Comparison of ENCODE assay signal across 9 cellular contexts in the genomic region with DNA sequence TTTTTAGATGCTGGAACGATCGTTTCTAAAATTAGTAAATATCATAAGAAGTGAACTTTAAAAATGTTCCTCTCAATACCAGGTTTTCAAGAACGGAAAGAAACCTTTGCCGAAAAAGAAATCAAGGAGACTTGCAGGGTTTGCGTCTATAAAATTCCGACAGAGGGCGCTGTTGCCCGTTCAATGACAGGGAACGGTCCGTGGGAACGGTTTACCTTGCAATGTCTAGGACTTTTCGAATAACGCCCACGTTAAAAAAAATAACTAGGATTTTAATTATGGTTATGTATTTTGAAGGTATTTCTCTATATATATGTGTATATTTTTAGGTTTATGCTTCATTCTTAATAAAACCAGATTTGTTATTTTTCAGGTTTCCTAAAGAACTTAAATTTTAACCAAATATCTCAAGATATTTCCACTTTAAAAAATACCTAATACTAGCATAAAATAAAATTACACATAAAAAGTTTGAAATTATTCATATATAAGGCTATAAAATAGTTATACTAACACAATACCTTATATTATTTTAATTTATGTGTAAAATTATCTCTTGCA. TPM values are rescaled to one million over a fixed set of nuclear protein-coding genes. Genes with fewer than 3 reads are reported as not detected.
DNase-seq lines count a peak whose midpoint lies in the region; ATAC-seq and TF ChIP-seq lines count a peak whose summit lies in the region.
"Had no signal": no experiment of that assay in that cellular context is flagged by ENCODE, and none has a peak within 500 bp of the region (broad histone marks: within the 10 kb centered on the region; RNA-seq: fewer than 3 reads in every experiment).

No MANE protein-coding gene starts in this region.

- H3K27me3 Mint-ChIP-seq in WTC11 (ENCODE audit: low read depth), result peaks cover 79% of the 10 kb centered on the region
- H3K27me3 Mint-ChIP-seq in dendritic cell treated with granulocyte-macrophage colony-stimulating factor and Interleukin-4, amounts not matched to agents 40 ng/mL and 50 ng/mL, for 4 days, result peaks cover 60% of the 10 kb centered on the region

- peak overlapping the region; percentile 40 for H3K4me3 ChIP-seq in lower leg skin (ENCODE audit: low read depth, poor library complexity, severe bottlenecking)

- POLR2A ChIA-PET in WTC11 (lab: Charles Lee), result no interaction called here

- CTCF ChIA-PET in WTC11 (lab: Charles Lee), result no interaction called here

- H3K9me3 Mint-ChIP-seq in WTC11, result peaks cover 5% of the 10 kb centered on the region; the same call in 1 of the 2 replicates
- no peaks in the 10 kb centered on the region for H3K9me3 Mint-ChIP-seq in dendritic cell treated with granulocyte-macrophage colony-stimulating factor and Interleukin-4, amounts not matched to agents 40 ng/mL and 50 ng/mL, for 4 days
- H3K9me3 Mint-ChIP-seq: activated naive CD4-positive, alpha-beta T cell treated with anti-CD3 and anti-CD28 coated beads, Interleukin-2, amount 50 U/mL, for 72 hours had no signal

- H3K4me1 Mint-ChIP-seq in WTC11, result peaks cover 38% of the 10 kb centered on the region
- H3K4me1 Mint-ChIP-seq in dendritic cell treated with granulocyte-macrophage colony-stimulating factor and Interleukin-4, amounts not matched to agents 40 ng/mL and 50 ng/mL, for 4 days (ENCODE audit: low read depth), result peaks cover 10% of the 10 kb centered on the region

- ATAC-seq in GM18858 (IDR thresholded peaks at IDR 0.05; ENCODE audit: unreplicated experiment) (peak; percentile 77), HG03064 (IDR thresholded peaks at IDR 0.05; ENCODE audit: low read depth, unreplicated experiment) (peak; percentile 73), WTC11 (no peak)

- no peak overlapping the region for H3K27ac Mint-ChIP-seq in WTC11
- H3K27ac Mint-ChIP-seq in dendritic cell treated with granulocyte-macrophage colony-stimulating factor and Interleukin-4, amounts not matched to agents 40 ng/mL and 50 ng/mL, for 4 days, result no peak overlapping the region
- H3K27ac Mint-ChIP-seq: activated naive CD4-positive, alpha-beta T cell treated with anti-CD3 and anti-CD28 coated beads, Interleukin-2, amount 50 U/mL, for 72 hours had no signal

- H3K4me3 Mint-ChIP-seq in WTC11, result peak overlapping the region; percentile 74
- H3K4me3 Mint-ChIP-seq in dendritic cell treated with granulocyte-macrophage colony-stimulating factor and Interleukin-4, amounts not matched to agents 40 ng/mL and 50 ng/mL, for 4 days, result peak overlapping the region; percentile 70

- WGBS in lower leg skin, 2 donors, result 0 to 1% methylated on average over 14 of the region's 14 CpGs

- intact Hi-C loops in dendritic cell treated with granulocyte-macrophage colony-stimulating factor and Interleukin-4, amounts not matched to agents 40 ng/mL and 50 ng/mL, for 4 days (cut with micrococcal nuclease), result loop anchor here (1.0 to 10.0 kb wide), 5 partner anchors 533 to 1143 kb away; no protein-coding TSS in a partner anchor
- intact Hi-C loops in lower leg skin (cut with DNase I; ENCODE audit: low total_unique reads), result loop anchor here (10.0 kb wide), 3 partner anchors 529 to 1209 kb away; no protein-coding TSS in a partner anchor

- no peak for TF ChIP-seq POLR2A in lower leg skin (IDR thresholded peaks at IDR 0.05)

- TF ChIP-seq CTCF in WTC11 (IDR thresholded peaks at IDR 0.05) (peak; percentile 84), lower leg skin (IDR thresholded peaks at IDR 0.05) (peak in 1 of 3 donors; percentile 35)

- DNase-seq in Ammon's horn (ENCODE audit: low spot score) (peak; percentile 79), NCI-H2107 treated with DMSO at 0.1 percent for 48 hours (lab: John Stamatoyannopoulos, UW; ENCODE audit: unreplicated experiment) (peak; percentile 31), WTC11 (ENCODE audit: low spot score) (peak; percentile 78), lower leg skin (ENCODE audit: low spot score in 2 of 2) (peak; percentile 79 to 91)
- peak; percentile 59 to 62 for DNase-seq in stimulated activated CD4-positive, alpha-beta T cell treated with anti-CD3 and anti-CD28 coated beads, Interleukin-4, amount 100 ng/mL, for 48 hours (ENCODE audit: low read depth in 2 of 2)

- H3K36me3 Mint-ChIP-seq in WTC11, result peaks cover under 1% of the 10 kb centered on the region
- no peaks in the 10 kb centered on the region for H3K36me3 Mint-ChIP-seq in dendritic cell treated with granulocyte-macrophage colony-stimulating factor and Interleukin-4, amounts not matched to agents 40 ng/mL and 50 ng/mL, for 4 days (ENCODE audit: low read depth)
- H3K36me3 Mint-ChIP-seq: activated naive CD4-positive, alpha-beta T cell treated with anti-CD3 and anti-CD28 coated beads, Interleukin-2, amount 50 U/mL, for 72 hours had no signal

TF ChIP-seq in WTC11, 78 proteins besides CTCF, POLR2A, EP300 and RAD21:
- TF ChIP-seq, protein P1, sequence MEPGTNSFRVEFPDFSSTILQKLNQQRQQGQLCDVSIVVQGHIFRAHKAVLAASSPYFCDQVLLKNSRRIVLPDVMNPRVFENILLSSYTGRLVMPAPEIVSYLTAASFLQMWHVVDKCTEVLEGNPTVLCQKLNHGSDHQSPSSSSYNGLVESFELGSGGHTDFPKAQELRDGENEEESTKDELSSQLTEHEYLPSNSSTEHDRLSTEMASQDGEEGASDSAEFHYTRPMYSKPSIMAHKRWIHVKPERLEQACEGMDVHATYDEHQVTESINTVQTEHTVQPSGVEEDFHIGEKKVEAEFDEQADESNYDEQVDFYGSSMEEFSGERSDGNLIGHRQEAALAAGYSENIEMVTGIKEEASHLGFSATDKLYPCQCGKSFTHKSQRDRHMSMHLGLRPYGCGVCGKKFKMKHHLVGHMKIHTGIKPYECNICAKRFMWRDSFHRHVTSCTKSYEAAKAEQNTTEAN (CRISPR knock-in tag; IDR thresholded peaks at IDR 0.05), result no peak
- TF ChIP-seq CREM (CRISPR knock-in tag; IDR thresholded peaks at IDR 0.05) (no peak), RELA (CRISPR knock-in tag; IDR thresholded peaks at IDR 0.05; ENCODE audit: borderline replicate concordance) (no peak), JUN (CRISPR knock-in tag; IDR thresholded peaks at IDR 0.05) (no peak), CBFB (CRISPR knock-in tag; IDR thresholded peaks at IDR 0.05; ENCODE audit: low read depth) (no peak)
- TF ChIP-seq, protein P2, sequence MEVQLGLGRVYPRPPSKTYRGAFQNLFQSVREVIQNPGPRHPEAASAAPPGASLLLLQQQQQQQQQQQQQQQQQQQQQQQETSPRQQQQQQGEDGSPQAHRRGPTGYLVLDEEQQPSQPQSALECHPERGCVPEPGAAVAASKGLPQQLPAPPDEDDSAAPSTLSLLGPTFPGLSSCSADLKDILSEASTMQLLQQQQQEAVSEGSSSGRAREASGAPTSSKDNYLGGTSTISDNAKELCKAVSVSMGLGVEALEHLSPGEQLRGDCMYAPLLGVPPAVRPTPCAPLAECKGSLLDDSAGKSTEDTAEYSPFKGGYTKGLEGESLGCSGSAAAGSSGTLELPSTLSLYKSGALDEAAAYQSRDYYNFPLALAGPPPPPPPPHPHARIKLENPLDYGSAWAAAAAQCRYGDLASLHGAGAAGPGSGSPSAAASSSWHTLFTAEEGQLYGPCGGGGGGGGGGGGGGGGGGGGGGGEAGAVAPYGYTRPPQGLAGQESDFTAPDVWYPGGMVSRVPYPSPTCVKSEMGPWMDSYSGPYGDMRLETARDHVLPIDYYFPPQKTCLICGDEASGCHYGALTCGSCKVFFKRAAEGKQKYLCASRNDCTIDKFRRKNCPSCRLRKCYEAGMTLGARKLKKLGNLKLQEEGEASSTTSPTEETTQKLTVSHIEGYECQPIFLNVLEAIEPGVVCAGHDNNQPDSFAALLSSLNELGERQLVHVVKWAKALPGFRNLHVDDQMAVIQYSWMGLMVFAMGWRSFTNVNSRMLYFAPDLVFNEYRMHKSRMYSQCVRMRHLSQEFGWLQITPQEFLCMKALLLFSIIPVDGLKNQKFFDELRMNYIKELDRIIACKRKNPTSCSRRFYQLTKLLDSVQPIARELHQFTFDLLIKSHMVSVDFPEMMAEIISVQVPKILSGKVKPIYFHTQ (CRISPR knock-in tag; IDR thresholded peaks at IDR 0.05), result no peak

RNA-seq across cellular contexts. Expression of a gene that starts 2.5 kb away (rescaled TPM):
- total RNA-seq in WTC11 (2021), result not detected in 3 replicates
- total RNA-seq in lower leg skin, result 1 to 10 TPM; 1.9 to 6.8 (median 4.0) TPM
- total RNA-seq: activated naive CD4-positive, alpha-beta T cell treated with anti-CD3 and anti-CD28 coated beads, Interleukin-2, amount 50 U/mL, for 72 hours had no signal

Comparison
In these comparisons a context has a peak if more than half of its experiments do, and no peak if none do; other contexts are left out.
1. DNase-seq: peak in every context shown above with its lines; median percentile 85 in lower leg skin; 79 in Ammon's horn; 78 in WTC11; 60 in stimulated activated CD4-positive, alpha-beta T cell treated with anti-CD3 and anti-CD28 coated beads, Interleukin-4, amount 100 ng/mL, for 48 hours; 31 in NCI-H2107 treated with DMSO at 0.1 percent for 48 hours.